8 cellular contexts compared by ENCODE assay signal in genomic region chr19:14785102-14785793, GRCh38. TPM values are rescaled to one million over a fixed set of nuclear protein-coding genes. Genes with fewer than 3 reads are reported as not detected.
A peak's percentile ranks its signal among the peaks of the same experiment; 100 is the strongest.
DNase-seq lines count a peak whose midpoint lies in the region; ATAC-seq, FAIRE-seq and TF ChIP-seq lines count a peak whose summit lies in the region.
"Not testable (repeated sequence)": the region's sequence is repeated elsewhere in the genome, so short reads cannot be mapped to it uniquely, and the experiment has no call there.

No MANE protein-coding gene starts in this region.

- H3K36me3 ChIP-seq in pancreas, upper lobe of right lung: not testable (repeated sequence)

- FAIRE-seq in pancreas (lab: Jason Lieb, UNC), result not testable (repeated sequence)

- H3K27me3 ChIP-seq in pancreas, upper lobe of right lung: not testable (repeated sequence)

- DNase-seq in GF-D8 (lab: John Stamatoyannopoulos, UW), result peak; percentile 94
- DNase-seq in NOMO-1 (lab: John Stamatoyannopoulos, UW; ENCODE audit: unreplicated experiment in 2 of 2), result peak; percentile 77 to 89
- DNase-seq in activated CD4-positive, alpha-beta T cell treated with anti-CD3 and anti-CD28 coated beads for 48 hours, result peak; percentile 5
- DNase-seq in choroid plexus epithelial cell (ENCODE audit: low read depth), result peak; percentile 75
- DNase-seq in iris pigment epithelial cell (ENCODE audit: low read depth), result peak; percentile 86
- peak in 1 of 6 donors; percentile 52 for DNase-seq in pancreas
- DNase-seq in upper lobe of right lung, result peak; percentile 79

- not testable (repeated sequence) for H3K4me1 ChIP-seq in pancreas, upper lobe of right lung

- not testable (repeated sequence) for H3K4me3 ChIP-seq in choroid plexus epithelial cell (ENCODE audit: low read depth, low read length); pancreas; upper lobe of right lung

- 45 to 59% methylated on average over 9 of the region's 11 CpGs for WGBS in pancreas, 2 donors

- peak; percentile 41 for ATAC-seq in HG02852 (IDR thresholded peaks at IDR 0.05; ENCODE audit: unreplicated experiment)
- peak in 3 of 4 donors; percentile 37 to 78 (median 77) for ATAC-seq in pancreas
- peak; percentile 89 for ATAC-seq in upper lobe of right lung

- not testable (repeated sequence) for H3K27ac ChIP-seq in pancreas
- H3K27ac ChIP-seq in upper lobe of right lung, result peak overlapping the region; percentile 30

- H3K9me3 ChIP-seq in pancreas, upper lobe of right lung: not testable (repeated sequence)

- not testable (repeated sequence) for TF ChIP-seq CTCF in choroid plexus epithelial cell (conservative IDR thresholded peaks at IDR 0.05; ENCODE audit: low read depth, low read length); pancreas (IDR thresholded peaks at IDR 0.05); upper lobe of right lung (IDR thresholded peaks at IDR 0.05)

- intact Hi-C loops in pancreas (cut with DNase I); upper lobe of right lung (cut with DNase I): not testable (repeated sequence)

RNA-seq across cellular contexts. Expression of gene ADGRE2, which starts 6.9 kb away (rescaled TPM):
- 1 to 10 TPM in 2 of 6 donors, under 1 TPM in 4; 0.31 to 4.5 (median 0.83) TPM for total RNA-seq in pancreas
- polyA plus RNA-seq in pancreas, result under 1 TPM; 0.31 to 0.65 TPM
- total RNA-seq in upper lobe of right lung, result 17.0 TPM

RNA-seq across cellular contexts. Expression of gene OR7A5, which starts 49.7 kb away (rescaled TPM):
- not detected for total RNA-seq in pancreas
- not detected for polyA plus RNA-seq in pancreas
- not detected for total RNA-seq in upper lobe of right lung

RNA-seq across cellular contexts. Expression of gene OR7C1, which starts 49.7 kb away (rescaled TPM):
- total RNA-seq in pancreas (under 1 TPM in 1 of 6 donors, not detected in 5; 0.03 TPM), upper lobe of right lung (not detected)
- polyA plus RNA-seq in pancreas, result not detected
